Comparison of ENCODE assay signal across 8 cellular contexts in genomic region chr19:17703823-17704463, GRCh38. TPM values are rescaled to one million over a fixed set of nuclear protein-coding genes. Genes with fewer than 3 reads are reported as not detected.
DNase-seq lines count a peak whose midpoint lies in the region; ATAC-seq and TF ChIP-seq lines count a peak whose summit lies in the region.

No MANE protein-coding gene starts in this region.

- DNase-seq in GM23248 (peak; percentile 63), T follicular helper cell (ENCODE audit: low read depth) (peak; percentile 60), adrenal gland (peak; percentile 49 to 83 (median 52)), hepatocyte (ENCODE audit: low spot score) (no peak), COLO829 (ENCODE audit: low spot score) (no peak)
- peak; percentile 46 to 72 (median 58) for DNase-seq in stimulated activated CD4-positive, alpha-beta T cell treated with anti-CD3 and anti-CD28 coated beads, Interleukin-1b, Interleukin-23, amount 100 ng/mL, for 24 hours (ENCODE audit: low read depth in 4 of 4, low spot score in 1 of 4)

- H3K9me3 ChIP-seq in GM23248 (ENCODE audit: low read depth) (no peaks in the 10 kb centered on the region), adrenal gland (replicated peaks in 1 of 3) (no peaks in the 10 kb centered on the region), hepatocyte (ENCODE audit: low read depth) (no peaks in the 10 kb centered on the region)

- no peak for ATAC-seq in HG03378 (IDR thresholded peaks at IDR 0.05; ENCODE audit: unreplicated experiment)
- no peak for ATAC-seq in GM21737 (IDR thresholded peaks at IDR 0.05; ENCODE audit: unreplicated experiment)

- H3K9me2 ChIP-seq in GM23248 (ENCODE audit: insufficient read depth) (no peaks in the 10 kb centered on the region), hepatocyte (replicated peaks; ENCODE audit: insufficient read depth) (no peaks in the 10 kb centered on the region)

- intact Hi-C loops in adrenal gland (cut with DNase I), result loop anchor here in 1 of 2 donors (2.0 kb wide), 1 partner anchor 63 kb away; no protein-coding TSS in a partner anchor

- H3K27ac ChIP-seq in GM23248 (no peak overlapping the region), adrenal gland (no peak overlapping the region), hepatocyte (no peak overlapping the region)

- H3K27me3 ChIP-seq in GM23248 (replicated peaks; ENCODE audit: insufficient read depth), result peaks cover 8% of the 10 kb centered on the region; the same call in 1 of the 2 replicates
- no peaks in the 10 kb centered on the region for H3K27me3 ChIP-seq in adrenal gland
- H3K27me3 ChIP-seq in hepatocyte, result peaks cover 6% of the 10 kb centered on the region

- in situ Hi-C loops in GM23248 (cut with MboI), result no loop called here

- H2AFZ ChIP-seq in GM23248 (no peak overlapping the region), hepatocyte (no peak overlapping the region)

- H3K36me3 ChIP-seq in GM23248 (ENCODE audit: low read depth) (no peaks in the 10 kb centered on the region), adrenal gland (replicated peaks in 1 of 2) (no peaks in the 10 kb centered on the region), hepatocyte (replicated peaks; ENCODE audit: insufficient read depth, low read depth) (no peaks in the 10 kb centered on the region)

- 29 to 30% methylated on average over 11 of the region's 11 CpGs for WGBS in GM23248 (ENCODE audit: low coverage in 1 of 2, low lambda C conversion rate in 2 of 2, missing lambda C conversion rate in 2 of 2), 2 experiments
- 34 to 45% (median 43%) methylated on average over 11 of the region's 11 CpGs for WGBS in adrenal gland, 4 donors
- 67% methylated on average over 11 of the region's 11 CpGs for WGBS in hepatocyte (ENCODE audit: low lambda C conversion rate, missing lambda C conversion rate)

- H3K9ac ChIP-seq in GM23248, result no peak overlapping the region

- H3K4me1 ChIP-seq in GM23248 (ENCODE audit: insufficient read depth), result no peaks in the 10 kb centered on the region
- no peaks in the 10 kb centered on the region for H3K4me1 ChIP-seq in adrenal gland (replicated peaks in 1 of 2)
- no peaks in the 10 kb centered on the region for H3K4me1 ChIP-seq in hepatocyte (ENCODE audit: insufficient read depth)

- H3K4me2 ChIP-seq in GM23248 (ENCODE audit: unreplicated experiment) (no peak overlapping the region), hepatocyte (no peak overlapping the region)

- H3F3A ChIP-seq in GM23248 (ENCODE audit: insufficient read depth), result no peaks in the 10 kb centered on the region

- H4K20me1 ChIP-seq in GM23248 (ENCODE audit: insufficient read depth) (no peaks in the 10 kb centered on the region), hepatocyte (ENCODE audit: insufficient read depth, poor library complexity, severe bottlenecking) (no peaks in the 10 kb centered on the region)

- TF ChIP-seq POLR2A in adrenal gland (IDR thresholded peaks at IDR 0.05), result no peak

- no peaks in the 10 kb centered on the region for H3K79me2 ChIP-seq in GM23248 (ENCODE audit: insufficient read depth)
- H3K79me2 ChIP-seq in hepatocyte, result no peaks in the 10 kb centered on the region

- H3K4me3 ChIP-seq in GM23248, result no peak overlapping the region
- no peak overlapping the region for H3K4me3 ChIP-seq in adrenal gland
- H3K4me3 ChIP-seq in hepatocyte, result no peak overlapping the region

- TF ChIP-seq CTCF in adrenal gland (IDR thresholded peaks at IDR 0.05), result peak; percentile 62 to 82 (median 77)
- peak; percentile 53 for TF ChIP-seq CTCF in hepatocyte (IDR thresholded peaks at IDR 0.05; ENCODE audit: poor library complexity)

RNA-seq across cellular contexts. Expression of gene MAP1S, which starts 15.3 kb away (rescaled TPM):
- 20.4 and 37.1 TPM in 2 replicates for total RNA-seq in GM23248 (2014; rRNA removed; shearing (Covaris generic))
- 41.7 and 44.8 TPM in 2 replicates for polyA plus RNA-seq in GM23248 (2016; fragmentation: Nextera tagmentation; extraction: Ambion mirVana)
- total RNA-seq in adrenal gland, result 10 to 100 TPM; 28.1 to 97.2 (median 46.9) TPM
- polyA plus RNA-seq in adrenal gland, result 10 to 100 TPM in 2 of 3 donors, 1 to 10 TPM in 1; 6.6 to 66.1 (median 43.4) TPM
- 7.7 and 9.5 TPM in 2 replicates for total RNA-seq in hepatocyte
- 37.1 and 52.7 TPM in 2 replicates for polyA plus RNA-seq in hepatocyte

RNA-seq across cellular contexts. Expression of gene UNC13A, which starts 15.8 kb away (rescaled TPM):
- total RNA-seq in GM23248 (2014; rRNA removed; shearing (Covaris generic)), result under 0.01 and 0.11 TPM in 2 replicates
- polyA plus RNA-seq in GM23248 (2016; fragmentation: Nextera tagmentation; extraction: Ambion mirVana) (0.03 TPM in 2 replicates), adrenal gland (1 to 10 TPM; 1.5 to 9.7 (median 5.1) TPM), hepatocyte (0.21 TPM in 1 of 2 replicates, not detected in the other)
- total RNA-seq in adrenal gland (1 to 10 TPM in 7 of 8 donors, under 1 TPM in 1; 0.57 to 5.3 (median 1.8) TPM), hepatocyte (0.08 and 0.10 TPM in 2 replicates)

RNA-seq across cellular contexts. Expression of gene FCHO1, which starts 47.3 kb away (rescaled TPM):
- total RNA-seq in GM23248 (2014; rRNA removed; shearing (Covaris generic)), result 0.43 and 0.89 TPM in 2 replicates
- polyA plus RNA-seq in GM23248 (2016; fragmentation: Nextera tagmentation; extraction: Ambion mirVana), result 0.96 and 1.1 TPM in 2 replicates
- total RNA-seq in adrenal gland, result 1 to 10 TPM in 7 of 8 donors, under 1 TPM in 1; 0.91 to 7.1 (median 3.4) TPM
- polyA plus RNA-seq in adrenal gland, result 1 to 10 TPM in 2 of 3 donors, under 1 TPM in 1; 0.98 to 6.2 (median 2.0) TPM
- total RNA-seq in hepatocyte, result 2.1 and 2.2 TPM in 2 replicates
- 1.9 and 2.3 TPM in 2 replicates for polyA plus RNA-seq in hepatocyte

Comparison
In these comparisons a context has a peak if more than half of its experiments do, and no peak if none do; other contexts are left out.
1. DNase-seq: peak in GM23248 (single experiment), T follicular helper cell (single experiment), adrenal gland (7 of 7) and stimulated activated CD4-positive, alpha-beta T cell treated with anti-CD3 and anti-CD28 coated beads, Interleukin-1b, Interleukin-23, amount 100 ng/mL, for 24 hours (4 of 4); none in hepatocyte (single experiment) and COLO829 (single experiment).